In the genomic region with DNA sequence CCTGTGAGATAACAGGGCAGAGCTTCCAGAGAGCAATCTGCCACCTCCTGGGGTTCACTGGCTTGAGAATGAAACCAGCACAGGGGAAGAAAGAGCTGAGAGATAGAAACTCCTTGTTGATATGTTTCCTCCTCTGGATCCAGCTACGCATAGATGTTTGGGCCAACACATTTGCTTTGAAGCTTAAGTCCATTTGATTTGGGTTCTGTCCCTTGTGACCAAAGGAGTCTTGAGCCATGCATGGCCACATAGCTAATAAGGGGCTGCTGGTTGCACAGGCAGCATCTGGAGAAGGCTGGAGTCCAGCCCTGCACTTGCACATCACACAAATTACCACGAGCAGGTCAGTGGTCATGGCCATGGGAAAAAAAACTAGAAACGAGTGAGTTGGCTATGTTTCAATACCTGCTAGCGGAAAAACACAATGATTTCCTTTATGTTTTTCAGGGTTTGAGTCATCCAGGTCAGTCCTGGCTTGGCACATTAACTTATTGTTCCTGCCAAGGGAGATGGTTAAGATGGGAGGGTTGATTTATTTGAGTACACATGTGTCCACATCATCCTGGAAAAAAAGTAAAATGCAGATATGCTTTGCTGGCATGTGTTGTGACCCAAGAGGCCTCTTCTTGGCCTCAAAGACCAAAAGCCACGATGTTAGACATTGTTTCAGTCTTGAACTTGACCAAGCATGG, we compare ENCODE assay signal across 1 cellular context.
TF ChIP-seq lines count a peak whose summit lies in the region.

No MANE protein-coding gene starts in this region.

TF ChIP-seq in Ishikawa, 13 proteins besides CTCF, POLR2A, EP300 and RAD21 (continued from another document):
- TF ChIP-seq, protein P1, sequence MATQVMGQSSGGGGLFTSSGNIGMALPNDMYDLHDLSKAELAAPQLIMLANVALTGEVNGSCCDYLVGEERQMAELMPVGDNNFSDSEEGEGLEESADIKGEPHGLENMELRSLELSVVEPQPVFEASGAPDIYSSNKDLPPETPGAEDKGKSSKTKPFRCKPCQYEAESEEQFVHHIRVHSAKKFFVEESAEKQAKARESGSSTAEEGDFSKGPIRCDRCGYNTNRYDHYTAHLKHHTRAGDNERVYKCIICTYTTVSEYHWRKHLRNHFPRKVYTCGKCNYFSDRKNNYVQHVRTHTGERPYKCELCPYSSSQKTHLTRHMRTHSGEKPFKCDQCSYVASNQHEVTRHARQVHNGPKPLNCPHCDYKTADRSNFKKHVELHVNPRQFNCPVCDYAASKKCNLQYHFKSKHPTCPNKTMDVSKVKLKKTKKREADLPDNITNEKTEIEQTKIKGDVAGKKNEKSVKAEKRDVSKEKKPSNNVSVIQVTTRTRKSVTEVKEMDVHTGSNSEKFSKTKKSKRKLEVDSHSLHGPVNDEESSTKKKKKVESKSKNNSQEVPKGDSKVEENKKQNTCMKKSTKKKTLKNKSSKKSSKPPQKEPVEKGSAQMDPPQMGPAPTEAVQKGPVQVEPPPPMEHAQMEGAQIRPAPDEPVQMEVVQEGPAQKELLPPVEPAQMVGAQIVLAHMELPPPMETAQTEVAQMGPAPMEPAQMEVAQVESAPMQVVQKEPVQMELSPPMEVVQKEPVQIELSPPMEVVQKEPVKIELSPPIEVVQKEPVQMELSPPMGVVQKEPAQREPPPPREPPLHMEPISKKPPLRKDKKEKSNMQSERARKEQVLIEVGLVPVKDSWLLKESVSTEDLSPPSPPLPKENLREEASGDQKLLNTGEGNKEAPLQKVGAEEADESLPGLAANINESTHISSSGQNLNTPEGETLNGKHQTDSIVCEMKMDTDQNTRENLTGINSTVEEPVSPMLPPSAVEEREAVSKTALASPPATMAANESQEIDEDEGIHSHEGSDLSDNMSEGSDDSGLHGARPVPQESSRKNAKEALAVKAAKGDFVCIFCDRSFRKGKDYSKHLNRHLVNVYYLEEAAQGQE (IDR thresholded peaks at IDR 0.05; ENCODE audit: low read depth), result no peak
